Comparison of ENCODE assay signal across 8 cellular contexts in genomic region chr3:185575108-185575869, GRCh38. TPM values are rescaled to one million over a fixed set of nuclear protein-coding genes. Genes with fewer than 3 reads are reported as not detected.
DNase-seq lines count a peak whose midpoint lies in the region; ATAC-seq, FAIRE-seq and TF ChIP-seq lines count a peak whose summit lies in the region.
"Not testable (repeated sequence)": the region's sequence is repeated elsewhere in the genome, so short reads cannot be mapped to it uniquely, and the experiment has no call there.

No MANE protein-coding gene starts in this region.

- H3K27me3 Mint-ChIP-seq in CD4-positive, alpha-beta memory T cell; immature natural killer cell (ENCODE audit: low read depth in 3 of 3): not testable (repeated sequence)

- not testable (repeated sequence) for H3K36me3 Mint-ChIP-seq in CD4-positive, alpha-beta memory T cell; immature natural killer cell

- H3K36me3 ChIP-seq in CD4-positive, alpha-beta memory T cell (ENCODE audit: insufficient read depth, low read length); mammary epithelial cell (ENCODE audit: insufficient read depth, low read length); small intestine (ENCODE audit: control insufficient read depth in 2 of 2, insufficient read depth in 2 of 2, low read length in 2 of 2): not testable (repeated sequence)

- 26% methylated on average over 17 of the region's 17 CpGs for WGBS in mammary epithelial cell (ENCODE audit: low coverage, missing lambda C conversion rate)
- WGBS in small intestine, 3 donors = 19 to 27% (median 22%) methylated on average over 17 of the region's 17 CpGs

- peak overlapping the region in 4 of 7 donors; percentile 5 to 65 (median 38) for H3K27ac Mint-ChIP-seq in CD4-positive, alpha-beta memory T cell
- H3K27ac Mint-ChIP-seq in immature natural killer cell = peak overlapping the region in 4 of 6 donors; percentile 8 to 46 (median 38)

- in situ Hi-C loops in mammary epithelial cell (cut with MboI; ENCODE audit: low sequenced_read_pairs in 2 of 2) = not testable (repeated sequence)

- peak; percentile 26 to 51 for TF ChIP-seq CTCF in mammary epithelial cell (conservative IDR thresholded peaks at IDR 0.05 in 1 of 2, IDR thresholded peaks at IDR 0.05 in 1 of 2; ENCODE audit: extremely low read depth in 1 of 2, insufficient read depth in 1 of 2, low read depth in 1 of 2, low read length in 2 of 2)

- not testable (repeated sequence) for H3K79me2 ChIP-seq in mammary epithelial cell (ENCODE audit: insufficient read depth, low read length)

- FAIRE-seq in small intestine (lab: Jason Lieb, UNC) = not testable (repeated sequence)

- H3K4me3 ChIP-seq in CD4-positive, alpha-beta memory T cell (ENCODE audit: low read length in 2 of 2); mammary epithelial cell (replicated peaks in 1 of 3; ENCODE audit: insufficient read depth in 1 of 3, low read depth in 2 of 3, low read length in 3 of 3); small intestine (ENCODE audit: low read depth in 1 of 2, low read length in 2 of 2): not testable (repeated sequence)

- H3K9ac ChIP-seq in mammary epithelial cell (ENCODE audit: insufficient read depth, low read length) = not testable (repeated sequence)

- peaks cover 0 to 24% (median 17%) of the 10 kb centered on the region in 8 donors for H3K9me3 Mint-ChIP-seq in CD4-positive, alpha-beta memory T cell
- peaks cover 2 to 17% (median 10%) of the 10 kb centered on the region in 6 donors for H3K9me3 Mint-ChIP-seq in immature natural killer cell

- peak; percentile 69 for ATAC-seq in GM19452 (IDR thresholded peaks at IDR 0.05; ENCODE audit: unreplicated experiment)

- CTCF ChIA-PET in CD4-positive, alpha-beta memory T cell (lab: Charles Lee; ENCODE audit: partially characterized antibody) = interaction anchor here (0.6 to 4.4 kb wide), 15 partner anchors 10 to 1443 kb away, joined by 3 to 42 read pairs (median 4); partner anchors contain the start of gene SENP2
- CTCF ChIA-PET in mammary epithelial cell (lab: Charles Lee; ENCODE audit: low non-redundant PET) = interaction anchor here (0.6 kb wide), 2 partner anchors 81 to 115 kb away, joined by 4 read pairs; no protein-coding TSS in a partner anchor

- H3K9me3 ChIP-seq in CD4-positive, alpha-beta memory T cell (ENCODE audit: control insufficient read depth in 1 of 2, low read length in 2 of 2); mammary epithelial cell (replicated peaks; ENCODE audit: insufficient read depth, low read length); small intestine (ENCODE audit: control insufficient read depth, low read depth): not testable (repeated sequence)

- peak; percentile 65 to 71 (median 69) for DNase-seq in CD4-positive, alpha-beta memory T cell
- DNase-seq in HT-29 (ENCODE audit: low spot score) (peak; percentile 95), NCI-H446 treated with DMSO at 0.1 percent for 48 hours (lab: John Stamatoyannopoulos, UW) (peak; percentile 5), UCSD-AML1 (lab: John Stamatoyannopoulos, UW; ENCODE audit: unreplicated experiment) (peak; percentile 34), mammary epithelial cell (peak; percentile 38), immature natural killer cell (peak; percentile 66 to 70 (median 68)), small intestine (peak; percentile 83)

- H3K4me3 Mint-ChIP-seq in CD4-positive, alpha-beta memory T cell; immature natural killer cell: not testable (repeated sequence)

- not testable (repeated sequence) for H2AFZ ChIP-seq in mammary epithelial cell (ENCODE audit: low read depth, low read length)

- H3K4me2 ChIP-seq in mammary epithelial cell (ENCODE audit: insufficient read depth, low read depth, low read length) = not testable (repeated sequence)

- not testable (repeated sequence) for H3K4me1 Mint-ChIP-seq in CD4-positive, alpha-beta memory T cell; immature natural killer cell

- not testable (repeated sequence) for H3K4me1 ChIP-seq in CD4-positive, alpha-beta memory T cell (ENCODE audit: insufficient read depth, low read length); mammary epithelial cell (ENCODE audit: insufficient read depth, low read length); small intestine (ENCODE audit: control insufficient read depth in 2 of 2, insufficient read depth in 1 of 2, low read depth in 1 of 2, low read length in 1 of 2)

- intact Hi-C loops in CD4-positive, alpha-beta memory T cell (cut with micrococcal nuclease) = loop anchor here (5.0 kb wide), 1 partner anchor 223 kb away; no protein-coding TSS in a partner anchor
- intact Hi-C loops in mammary epithelial cell (cut with micrococcal nuclease) = loop anchor here (1.0 to 5.0 kb wide), 2 partner anchors 115 to 223 kb away; no protein-coding TSS in a partner anchor

- POLR2A ChIA-PET in CD4-positive, alpha-beta memory T cell (lab: Charles Lee; ENCODE audit: partially characterized antibody) = interaction anchor here (0.5 to 1.2 kb wide), 2 partner anchors 11 to 16 kb away, joined by 3 read pairs; partner anchors contain the start of gene SENP2

- BruUV-seq in mammary epithelial cell (replicated peaks; lab: Mats Ljungman, UMichigan) = not testable (repeated sequence)

- dilution Hi-C loops in mammary epithelial cell (cut with HindIII; ENCODE audit: low sequenced_read_pairs) = not testable (repeated sequence)

- H4K20me1 ChIP-seq in mammary epithelial cell (ENCODE audit: insufficient read depth, low read length) = not testable (repeated sequence)

- not testable (repeated sequence) for H3K27ac ChIP-seq in CD4-positive, alpha-beta memory T cell (ENCODE audit: low read depth, low read length); mammary epithelial cell (ENCODE audit: insufficient read depth, low read depth, low read length)
- H3K27ac ChIP-seq in small intestine (ENCODE audit: low read depth in 1 of 2, low read length in 1 of 2) = peak overlapping the region in 1 of 2 donors; percentile 55

- not testable (repeated sequence) for H3K27me3 ChIP-seq in CD4-positive, alpha-beta memory T cell (ENCODE audit: insufficient read depth, low read length); mammary epithelial cell (ENCODE audit: insufficient read depth, low read length); small intestine (ENCODE audit: control insufficient read depth in 2 of 2, insufficient read depth in 2 of 2, low read length in 2 of 2)

RNA-seq across cellular contexts. Expression of gene SENP2, which starts 10.8 kb away (rescaled TPM):
- total RNA-seq in CD4-positive, alpha-beta memory T cell = 10 to 100 TPM; 46.0 to 54.3 TPM
- polyA plus RNA-seq in CD4-positive, alpha-beta memory T cell = 10 to 100 TPM; 11.5 to 20.2 TPM
- 9.3 and 13.2 TPM in 2 replicates for total RNA-seq in HT-29 (2014; rRNA removed; shearing (Covaris generic))
- 10 to 100 TPM; 27.5 to 41.7 TPM for total RNA-seq in mammary epithelial cell
- polyA plus RNA-seq in mammary epithelial cell = 7.7 TPM
- 18.1 TPM for polyA minus RNA-seq in mammary epithelial cell
- polyA plus RNA-seq in immature natural killer cell = 10 to 100 TPM; 11.8 to 15.0 (median 13.1) TPM
- polyA plus RNA-seq in small intestine = 10 to 100 TPM; 10.7 to 13.3 (median 10.8) TPM

RNA-seq across cellular contexts. Expression of gene LIPH, which starts 22.9 kb away (rescaled TPM):
- not detected for total RNA-seq in CD4-positive, alpha-beta memory T cell
- not detected for polyA plus RNA-seq in CD4-positive, alpha-beta memory T cell
- total RNA-seq in HT-29 (2014; rRNA removed; shearing (Covaris generic)) = 5.3 and 11.6 TPM in 2 replicates
- total RNA-seq in mammary epithelial cell = under 1 TPM; 0.38 to 0.50 TPM
- 0.18 TPM for polyA plus RNA-seq in mammary epithelial cell
- polyA minus RNA-seq in mammary epithelial cell = not detected
- under 1 TPM; 0.38 to 0.97 (median 0.45) TPM for polyA plus RNA-seq in immature natural killer cell
- polyA plus RNA-seq in small intestine = 10 to 100 TPM in 1 of 3 donors, 1 to 10 TPM in 2; 5.0 to 10.1 (median 6.8) TPM

Comparison
In these comparisons a context has a peak if more than half of its experiments do, and no peak if none do; other contexts are left out.
1. DNase-seq: peak in every context shown above with its lines; median percentile 95 in HT-29; 83 in small intestine; 69 in CD4-positive, alpha-beta memory T cell; 68 in immature natural killer cell; 38 in mammary epithelial cell; 34 in UCSD-AML1; 5 in NCI-H446 treated with DMSO at 0.1 percent for 48 hours.